ENCODE assay signal across 1 cellular context in genomic region chr19:13117176-13117771, GRCh38.
TF ChIP-seq lines count a peak whose summit lies in the region.

No MANE protein-coding gene starts in this region.

TF ChIP-seq in H1, 55 proteins besides CTCF, POLR2A, EP300 and RAD21:
- TF ChIP-seq JUN (IDR thresholded peaks at IDR 0.05; ENCODE audit: low read depth, low read length): no peak
TF ChIP-seq in H1: peak in this region for 0.
